Comparison of ENCODE assay signal across 20 cellular contexts in the genomic region with DNA sequence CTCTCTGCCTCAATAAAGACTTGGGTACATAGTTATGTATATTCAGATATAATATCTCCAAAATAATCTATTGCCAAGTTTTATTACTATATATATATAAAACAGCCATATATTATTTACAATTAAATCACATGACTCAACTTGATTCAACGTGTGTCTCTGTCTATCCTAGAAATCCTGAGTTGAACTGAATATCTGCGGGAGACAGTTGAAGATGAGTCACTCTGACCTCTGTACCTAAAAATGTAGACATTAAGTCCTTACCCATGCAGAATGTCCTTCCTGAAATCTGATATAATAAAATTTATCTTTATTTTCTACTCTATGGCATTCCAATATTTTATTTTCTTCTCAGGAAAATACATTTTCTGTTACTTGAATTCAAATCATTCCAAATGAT.
"Had no signal": no experiment of that assay in that cellular context is flagged by ENCODE, and none has a peak within 500 bp of the region (broad histone marks: within the 10 kb centered on the region; RNA-seq: fewer than 3 reads in every experiment).

No MANE protein-coding gene starts in this region.

- H3K36me3 ChIP-seq: pancreas had no signal

- H3K27me3 Mint-ChIP-seq: naive B cell, progenitor cell of endocrine pancreas had no signal

- H3K27ac Mint-ChIP-seq: immature natural killer cell, naive B cell, nephron, progenitor cell of endocrine pancreas had no signal

- H3K36me3 Mint-ChIP-seq: naive B cell had no signal

- H3K4me1 ChIP-seq: pancreas had no signal

- ATAC-seq: esophagus mucosa, left cardiac atrium, left ventricle myocardium superior, pancreas, right cardiac atrium had no signal

- H3K27ac ChIP-seq: dorsolateral prefrontal cortex, pancreas had no signal

- H3K4me2 ChIP-seq: smooth muscle cell had no signal

- H3K27me3 ChIP-seq: dorsolateral prefrontal cortex, pancreas had no signal

- DNase-seq: cortex of kidney; dorsolateral prefrontal cortex; effector CD8-positive, alpha-beta T cell; immature natural killer cell; kidney; left cardiac atrium; left ventricle myocardium superior; mesendoderm; naive B cell; occipital lobe; pancreas; right cardiac atrium; stimulated activated CD4-positive, alpha-beta T cell treated with anti-CD3 and anti-CD28 coated beads, Interleukin-2, amount 100 ng/mL, for 48 hours; stimulated activated naive CD4-positive, alpha-beta T cell treated with Interleukin-2 at 50 U/mL for 16 hours; trophoblast cell had no signal

- H3K4me3 Mint-ChIP-seq: immature natural killer cell, naive B cell, nephron had no signal

- H3K9me3 ChIP-seq: pancreas had no signal

- H3K4me3 ChIP-seq: dorsolateral prefrontal cortex, lung, pancreas, smooth muscle cell had no signal

- H3K4me1 Mint-ChIP-seq: immature natural killer cell, naive B cell, nephron had no signal
